9 cellular contexts compared by ENCODE assay signal in genomic region chr5:65101706-65102105, GRCh38.
DNase-seq lines count a peak whose midpoint lies in the region; ATAC-seq, FAIRE-seq and TF ChIP-seq lines count a peak whose summit lies in the region.
"Had no signal": no experiment of that assay in that cellular context is flagged by ENCODE, and none has a peak within 500 bp of the region (broad histone marks: within the 10 kb centered on the region; RNA-seq: fewer than 3 reads in every experiment).

No MANE protein-coding gene starts in this region.

- TF ChIP-seq CTCF in mammary epithelial cell (conservative IDR thresholded peaks at IDR 0.05 in 1 of 2, IDR thresholded peaks at IDR 0.05 in 1 of 2; ENCODE audit: extremely low read depth in 1 of 2, insufficient read depth in 1 of 2, low read depth in 1 of 2, low read length in 2 of 2) (no peak), MCF 10A (IDR thresholded peaks at IDR 0.05; ENCODE audit: unreplicated experiment) (no peak), D721Med (IDR thresholded peaks at IDR 0.05; ENCODE audit: insufficient read depth, missing control alignments) (no peak)

- BruUV-seq in mammary epithelial cell (replicated peaks; lab: Mats Ljungman, UMichigan) (no TSS peak), MCF 10A (replicated peaks; lab: Mats Ljungman, UMichigan) (no TSS peak)

- no peaks in the 10 kb centered on the region for H3K9me3 Mint-ChIP-seq in MCF 10A (ENCODE audit: unreplicated experiment)
- H3K9me3 Mint-ChIP-seq in central memory CD8-positive, alpha-beta T cell, result no peaks in the 10 kb centered on the region
- no peaks in the 10 kb centered on the region for H3K9me3 Mint-ChIP-seq in naive B cell

- POLR2A ChIA-PET in MCF 10A (lab: Yijun Ruan, JAX), result no interaction called here

- H3K4me3 ChIP-seq in mammary epithelial cell (replicated peaks in 1 of 3; ENCODE audit: insufficient read depth in 1 of 3, low read depth in 2 of 3, low read length in 3 of 3), result no peak overlapping the region

- H3K27ac ChIP-seq in mammary epithelial cell (ENCODE audit: insufficient read depth, low read depth, low read length), result no peak overlapping the region
- H3K27ac ChIP-seq: RWPE1 had no signal

- H3K27me3 Mint-ChIP-seq in MCF 10A (ENCODE audit: insufficient read depth, unreplicated experiment) (no peaks in the 10 kb centered on the region), naive B cell (peaks cover 0 to 3% (median 0%) of the 10 kb centered on the region in 3 donors)
- H3K27me3 Mint-ChIP-seq in central memory CD8-positive, alpha-beta T cell, result no peaks in the 10 kb centered on the region

- H3K9me3 ChIP-seq in mammary epithelial cell (replicated peaks; ENCODE audit: insufficient read depth, low read length), result no peaks in the 10 kb centered on the region

- no peak overlapping the region for H3K9ac ChIP-seq in mammary epithelial cell (ENCODE audit: insufficient read depth, low read length)

- intact Hi-C loops in mammary epithelial cell (cut with micrococcal nuclease) (loop anchor here (2.0 to 10.0 kb wide), 3 partner anchors 91 to 381 kb away; no protein-coding TSS in a partner anchor), MCF 10A (cut with micrococcal nuclease) (loop anchor here (1.0 to 10.0 kb wide), 3 partner anchors 147 to 382 kb away; no protein-coding TSS in a partner anchor)

- peak overlapping the region; percentile 94 for H2AFZ ChIP-seq in mammary epithelial cell (ENCODE audit: low read depth, low read length)

- dilution Hi-C loops in mammary epithelial cell (cut with HindIII; ENCODE audit: low sequenced_read_pairs), result no loop called here

- no peak for ATAC-seq in central memory CD8-positive, alpha-beta T cell (replicated peaks; ENCODE audit: extremely low read depth, poor library complexity, severe bottlenecking)
- ATAC-seq in naive B cell (ENCODE audit: low read depth in 2 of 2), result no peak

- H3K4me3 Mint-ChIP-seq in MCF 10A (ENCODE audit: unreplicated experiment), result no peak overlapping the region
- H3K4me3 Mint-ChIP-seq in central memory CD8-positive, alpha-beta T cell, result peak overlapping the region; percentile 79
- peak overlapping the region; percentile 4 to 92 (median 86) for H3K4me3 Mint-ChIP-seq in naive B cell

- peaks cover 12% of the 10 kb centered on the region for H3K4me1 Mint-ChIP-seq in MCF 10A (ENCODE audit: insufficient read depth, unreplicated experiment)
- H3K4me1 Mint-ChIP-seq in central memory CD8-positive, alpha-beta T cell, result peaks cover 22% of the 10 kb centered on the region
- H3K4me1 Mint-ChIP-seq in naive B cell, result peaks cover 24 to 40% (median 29%) of the 10 kb centered on the region in 3 donors

- no peak overlapping the region for H3K27ac Mint-ChIP-seq in MCF 10A (ENCODE audit: low read depth, unreplicated experiment)
- no peak overlapping the region for H3K27ac Mint-ChIP-seq in central memory CD8-positive, alpha-beta T cell (ENCODE audit: low read depth)
- H3K27ac Mint-ChIP-seq in naive B cell, result peak overlapping the region in 2 of 6 donors; percentile 70 to 76

- CTCF ChIA-PET in mammary epithelial cell (lab: Charles Lee; ENCODE audit: low non-redundant PET), result no interaction called here
- CTCF ChIA-PET in MCF 10A (lab: Yijun Ruan, JAX), result interaction anchor here (0.5 kb wide), 2 partner anchors 260 to 380 kb away, joined by 3 to 4 read pairs; no protein-coding TSS in a partner anchor

- no peak for FAIRE-seq in D721Med (lab: Jason Lieb, UNC)

- no peaks in the 10 kb centered on the region for H3K27me3 ChIP-seq in mammary epithelial cell (ENCODE audit: insufficient read depth, low read length)

- peaks cover 14% of the 10 kb centered on the region for H3K4me1 ChIP-seq in mammary epithelial cell (ENCODE audit: insufficient read depth, low read length)

- in situ Hi-C loops in mammary epithelial cell (cut with MboI; ENCODE audit: low sequenced_read_pairs in 2 of 2), result no loop called here

- no peaks in the 10 kb centered on the region for H3K79me2 ChIP-seq in mammary epithelial cell (ENCODE audit: insufficient read depth, low read length)

- DNase-seq in mammary epithelial cell (no peak), MCF 10A (ENCODE audit: unreplicated experiment) (no peak), naive B cell (no peak), NCI-H1930 (lab: John Stamatoyannopoulos, UW) (no peak), D721Med (ENCODE audit: insufficient read length, low spot score) (no peak), cerebellar cortex (ENCODE audit: low spot score) (no peak), NCI-H446 (lab: John Stamatoyannopoulos, UW) (no peak)
- no peak for DNase-seq in central memory CD8-positive, alpha-beta T cell (ENCODE audit: low spot score in 2 of 2)

- no peaks in the 10 kb centered on the region for H3K36me3 ChIP-seq in mammary epithelial cell (ENCODE audit: insufficient read depth, low read length)

- WGBS in mammary epithelial cell (ENCODE audit: low coverage, missing lambda C conversion rate), result 92% methylated on average over 7 of the region's 7 CpGs

- no peak overlapping the region for H3K4me2 ChIP-seq in mammary epithelial cell (ENCODE audit: insufficient read depth, low read depth, low read length)

- H3K36me3 Mint-ChIP-seq in MCF 10A (ENCODE audit: insufficient read depth, unreplicated experiment), result no peaks in the 10 kb centered on the region
- peaks cover 7% of the 10 kb centered on the region for H3K36me3 Mint-ChIP-seq in central memory CD8-positive, alpha-beta T cell (ENCODE audit: insufficient read depth)
- H3K36me3 Mint-ChIP-seq in naive B cell, result no peaks in the 10 kb centered on the region

- no peaks in the 10 kb centered on the region for H4K20me1 ChIP-seq in mammary epithelial cell (ENCODE audit: insufficient read depth, low read length)
